Comparison of ENCODE assay signal across 2 cellular contexts in genomic region chr4:38733663-38734062, GRCh38.
TF ChIP-seq lines count a peak whose summit lies in the region.

No MANE protein-coding gene starts in this region.

TF ChIP-seq in HEK293, 187 proteins besides CTCF, POLR2A, EP300 and RAD21:
- TF ChIP-seq ZNF2 (tag by site-specific recombination; IDR thresholded peaks at IDR 0.05) (no peak), ZNF133 (tag by site-specific recombination; IDR thresholded peaks at IDR 0.05) (no peak), KLF7 (tag by site-specific recombination; IDR thresholded peaks at IDR 0.05; ENCODE audit: borderline replicate concordance) (no peak), ZEB2 (tag by site-specific recombination; IDR thresholded peaks at IDR 0.05) (no peak), HOXD13 (CRISPR knock-in tag; IDR thresholded peaks at IDR 0.05; ENCODE audit: borderline replicate concordance) (no peak), BCL11A (tag by site-specific recombination; IDR thresholded peaks at IDR 0.05; ENCODE audit: low read depth) (no peak), ZNF776 (tag by site-specific recombination; IDR thresholded peaks at IDR 0.05; ENCODE audit: borderline replicate concordance) (0 out of 2 replicates have a peak, but pooled peaks have one; percentile 14)
- TF ChIP-seq, protein P1, sequence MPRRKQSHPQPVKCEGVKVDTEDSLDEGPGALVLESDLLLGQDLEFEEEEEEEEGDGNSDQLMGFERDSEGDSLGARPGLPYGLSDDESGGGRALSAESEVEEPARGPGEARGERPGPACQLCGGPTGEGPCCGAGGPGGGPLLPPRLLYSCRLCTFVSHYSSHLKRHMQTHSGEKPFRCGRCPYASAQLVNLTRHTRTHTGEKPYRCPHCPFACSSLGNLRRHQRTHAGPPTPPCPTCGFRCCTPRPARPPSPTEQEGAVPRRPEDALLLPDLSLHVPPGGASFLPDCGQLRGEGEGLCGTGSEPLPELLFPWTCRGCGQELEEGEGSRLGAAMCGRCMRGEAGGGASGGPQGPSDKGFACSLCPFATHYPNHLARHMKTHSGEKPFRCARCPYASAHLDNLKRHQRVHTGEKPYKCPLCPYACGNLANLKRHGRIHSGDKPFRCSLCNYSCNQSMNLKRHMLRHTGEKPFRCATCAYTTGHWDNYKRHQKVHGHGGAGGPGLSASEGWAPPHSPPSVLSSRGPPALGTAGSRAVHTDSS (tag by site-specific recombination; IDR thresholded peaks at IDR 0.05), result no peak

TF ChIP-seq in H1, 55 proteins besides CTCF, POLR2A, EP300 and RAD21:
- TF ChIP-seq BRCA1 (IDR thresholded peaks at IDR 0.05; ENCODE audit: low read depth, low read length) (no peak), RBBP5 (IDR thresholded peaks at IDR 0.05; ENCODE audit: borderline replicate concordance, low read depth, low read length) (no peak), YY1 (IDR thresholded peaks at IDR 0.05; ENCODE audit: low read depth, low read length) (no peak), ASH2L (IDR thresholded peaks at IDR 0.05; ENCODE audit: low read length) (no peak), SP1 (IDR thresholded peaks at IDR 0.05; ENCODE audit: low read depth, low read length) (no peak), KDM5A (IDR thresholded peaks at IDR 0.05; ENCODE audit: low read length) (no peak), RXRA (IDR thresholded peaks at IDR 0.05; ENCODE audit: insufficient read depth, low read depth, low read length) (no peak), TBP (IDR thresholded peaks at IDR 0.05; ENCODE audit: low read depth, low read length) (no peak), MAFK (IDR thresholded peaks at IDR 0.05; ENCODE audit: low read depth, low read length) (no peak), HDAC2 (IDR thresholded peaks at IDR 0.05; ENCODE audit: borderline replicate concordance in 1 of 2, low read depth in 2 of 2, low read length in 2 of 2) (no peak), CTBP2 (IDR thresholded peaks at IDR 0.05; ENCODE audit: borderline replicate concordance, insufficient read depth, insufficient read length, low read length) (no peak), NANOG (IDR thresholded peaks at IDR 0.05; ENCODE audit: insufficient read depth, low read depth, low read length, poor library complexity, severe bottlenecking) (no peak), NRF1 (IDR thresholded peaks at IDR 0.05; ENCODE audit: low read depth, low read length) (no peak), POLR2AphosphoS5 (IDR thresholded peaks at IDR 0.05; ENCODE audit: low read depth, low read length) (no peak), JUND (IDR thresholded peaks at IDR 0.05; ENCODE audit: low read length) (no peak), CHD2 (IDR thresholded peaks at IDR 0.05; ENCODE audit: low read length) (no peak)
- TF ChIP-seq, protein P2, sequence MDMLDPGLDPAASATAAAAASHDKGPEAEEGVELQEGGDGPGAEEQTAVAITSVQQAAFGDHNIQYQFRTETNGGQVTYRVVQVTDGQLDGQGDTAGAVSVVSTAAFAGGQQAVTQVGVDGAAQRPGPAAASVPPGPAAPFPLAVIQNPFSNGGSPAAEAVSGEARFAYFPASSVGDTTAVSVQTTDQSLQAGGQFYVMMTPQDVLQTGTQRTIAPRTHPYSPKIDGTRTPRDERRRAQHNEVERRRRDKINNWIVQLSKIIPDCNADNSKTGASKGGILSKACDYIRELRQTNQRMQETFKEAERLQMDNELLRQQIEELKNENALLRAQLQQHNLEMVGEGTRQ (IDR thresholded peaks at IDR 0.05; ENCODE audit: low read length), result no peak
